16 cellular contexts compared by ENCODE assay signal in the genomic region with DNA sequence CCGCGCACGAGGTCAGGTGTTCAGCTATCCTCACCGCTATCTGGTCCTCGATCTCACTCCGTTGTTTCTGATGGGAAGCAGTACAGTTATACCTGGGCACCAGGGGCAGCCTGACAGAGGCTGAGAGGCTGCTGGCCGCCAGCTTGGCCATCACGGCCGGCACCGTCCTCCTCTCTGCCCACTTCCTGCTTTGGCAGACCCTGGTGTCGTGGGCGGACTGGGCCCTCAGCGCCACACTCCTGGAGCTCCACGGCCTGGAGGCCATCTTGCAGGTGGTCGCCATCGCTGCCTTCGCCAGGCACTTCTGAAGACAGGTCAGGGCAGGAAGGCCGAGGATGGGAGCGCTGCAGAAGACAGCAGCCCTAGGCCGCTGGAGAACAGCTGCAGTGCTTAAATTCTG. TPM values are rescaled to one million over a fixed set of nuclear protein-coding genes. Genes with fewer than 3 reads are reported as not detected.
DNase-seq lines count a peak whose midpoint lies in the region; ATAC-seq, FAIRE-seq and TF ChIP-seq lines count a peak whose summit lies in the region.
"Had no signal": no experiment of that assay in that cellular context is flagged by ENCODE, and none has a peak within 500 bp of the region (broad histone marks: within the 10 kb centered on the region; RNA-seq: fewer than 3 reads in every experiment).

No MANE protein-coding gene starts in this region.

- WGBS in IMR-90 (ENCODE audit: extremely low coverage in 2 of 2, insufficient read length in 1 of 2), 2 experiments, result 87% methylated on average over 6 of the region's 20 CpGs; no CpG with 5 or more reads in 1 of the 2 experiments
- WGBS in smooth muscle cell (ENCODE audit: low lambda C conversion rate), result 97% methylated on average over 20 of the region's 20 CpGs

- no peak for FAIRE-seq in kidney (lab: Jason Lieb, UNC)
- FAIRE-seq: G401.6, GM12891 had no signal

- H3K4me1 ChIP-seq in IMR-90 (ENCODE audit: control insufficient read depth, insufficient read depth, low read length), result peaks cover 8% of the 10 kb centered on the region; the same call in 1 of the 2 replicates
- H3K4me1 ChIP-seq in kidney (ENCODE audit: control insufficient read depth in 1 of 2, insufficient read depth in 1 of 2, low read depth in 1 of 2, low read length in 2 of 2), result no peaks in the 10 kb centered on the region
- H3K4me1 ChIP-seq in smooth muscle cell (ENCODE audit: low read depth), result no peaks in the 10 kb centered on the region
- H3K4me1 ChIP-seq: BLaER1 had no signal

- 0 out of 4 replicates have a peak overlapping the region, but pooled peaks of 1 of the 2 experiments have one; percentile 27 for H4K8ac ChIP-seq in IMR-90 (ENCODE audit: low read depth in 2 of 2, low read length in 2 of 2)

- H3K4me1 Mint-ChIP-seq in activated CD4-positive, alpha-beta T cell treated with anti-CD3 and anti-CD28 coated beads, Interleukin-2, amount 10 ng/mL, durations not matched to agents 24 days and 14 days, result peaks cover 4% of the 10 kb centered on the region
- H3K4me1 Mint-ChIP-seq: CD8-positive, alpha-beta memory T cell had no signal

- TF ChIP-seq POLR2A in IMR-90 (IDR thresholded peaks at IDR 0.05; ENCODE audit: low read depth, low read length) (no peak), erythroblast (IDR thresholded peaks at IDR 0.05; ENCODE audit: low read length) (no peak)

- no peak overlapping the region for H2BK20ac ChIP-seq in IMR-90 (ENCODE audit: low read depth, low read length)

- H3K4ac ChIP-seq in IMR-90 (ENCODE audit: low read depth, low read length), result no peak overlapping the region; the same call in 1 of the 2 replicates

- H4K91ac ChIP-seq in IMR-90 (ENCODE audit: insufficient read depth, low read depth, low read length), result peak overlapping the region; percentile 48; the same call in 1 of the 2 replicates

- dilution Hi-C loops in IMR-90 (cut with HindIII; ENCODE audit: low sequenced_read_pairs, unreplicated experiment), result no loop called here

- no peak for TF ChIP-seq RAD21 in IMR-90 (IDR thresholded peaks at IDR 0.05; ENCODE audit: low read length)

- no peak overlapping the region for H3K14ac ChIP-seq in IMR-90 (replicated peaks; ENCODE audit: low read depth, low read length)

- H3K27me3 Mint-ChIP-seq in activated CD4-positive, alpha-beta T cell treated with anti-CD3 and anti-CD28 coated beads, Interleukin-2, amount 10 ng/mL, durations not matched to agents 24 days and 14 days, result no peaks in the 10 kb centered on the region

- TF ChIP-seq CTCF in IMR-90 (conservative IDR thresholded peaks at IDR 0.05; ENCODE audit: low read depth, low read length) (no peak), RWPE1 (conservative IDR thresholded peaks at IDR 0.05; ENCODE audit: low read depth) (no peak), kidney (IDR thresholded peaks at IDR 0.05; ENCODE audit: borderline replicate concordance, extremely low read depth, insufficient read depth) (no peak), smooth muscle cell (IDR thresholded peaks at IDR 0.05; ENCODE audit: borderline replicate concordance, insufficient read depth, poor library complexity, severe bottlenecking) (no peak)

- H4K20me1 ChIP-seq in IMR-90 (ENCODE audit: insufficient read depth, low read length) (no peaks in the 10 kb centered on the region), smooth muscle cell (ENCODE audit: low read depth) (no peaks in the 10 kb centered on the region)
- H4K20me1 ChIP-seq: BLaER1 had no signal

- no peaks in the 10 kb centered on the region for H3K79me2 ChIP-seq in smooth muscle cell (ENCODE audit: low read depth)

- H3K27ac ChIP-seq in IMR-90 (ENCODE audit: insufficient read depth, low read length), result no peak overlapping the region
- peak overlapping the region; percentile 76 for H3K27ac ChIP-seq in RWPE1
- no peak overlapping the region for H3K27ac ChIP-seq in kidney (ENCODE audit: low read depth in 2 of 2, low read length in 2 of 2)
- H3K27ac ChIP-seq in smooth muscle cell (ENCODE audit: low read depth), result peak overlapping the region; percentile 81
- H3K27ac ChIP-seq: BLaER1 had no signal

- in situ Hi-C loops in IMR-90 (cut with MboI; ENCODE audit: low sequenced_read_pairs), result no loop called here

- no peaks in the 10 kb centered on the region for H3K36me3 Mint-ChIP-seq in activated CD4-positive, alpha-beta T cell treated with anti-CD3 and anti-CD28 coated beads, Interleukin-2, amount 10 ng/mL, durations not matched to agents 24 days and 14 days (ENCODE audit: low read depth)

- no peak overlapping the region for H3K18ac ChIP-seq in IMR-90 (ENCODE audit: low read depth, low read length)

- no peak overlapping the region for H3K4me3 Mint-ChIP-seq in activated CD4-positive, alpha-beta T cell treated with anti-CD3 and anti-CD28 coated beads, Interleukin-2, amount 10 ng/mL, durations not matched to agents 24 days and 14 days
- H3K4me3 Mint-ChIP-seq: CD8-positive, alpha-beta memory T cell; H9 had no signal

- H2BK120ac ChIP-seq in IMR-90 (ENCODE audit: low read depth, low read length), result no peak overlapping the region; the same call in 1 of the 2 replicates

- H3K23ac ChIP-seq in IMR-90 (ENCODE audit: low read depth, low read length), result no peak overlapping the region

- peaks cover 10% of the 10 kb centered on the region for H3K9me3 Mint-ChIP-seq in activated CD4-positive, alpha-beta T cell treated with anti-CD3 and anti-CD28 coated beads, Interleukin-2, amount 10 ng/mL, durations not matched to agents 24 days and 14 days
- H3K9me3 Mint-ChIP-seq: CD8-positive, alpha-beta memory T cell; H9 had no signal

- H3K4me2 ChIP-seq in IMR-90 (ENCODE audit: low read depth, low read length) (no peak overlapping the region), smooth muscle cell (no peak overlapping the region)
- H3K4me2 ChIP-seq: BLaER1 had no signal

- H3K36me3 ChIP-seq in IMR-90 (ENCODE audit: control insufficient read depth, insufficient read depth, low read length) (no peaks in the 10 kb centered on the region), kidney (ENCODE audit: control insufficient read depth in 1 of 2, insufficient read depth in 2 of 2, low read length in 2 of 2) (peaks cover 8 to 10% of the 10 kb centered on the region in 2 donors), smooth muscle cell (ENCODE audit: low read depth) (no peaks in the 10 kb centered on the region)

- H2BK15ac ChIP-seq in IMR-90 (ENCODE audit: low read depth, low read length), result no peak overlapping the region

- peaks cover 10% of the 10 kb centered on the region for H3K9me1 ChIP-seq in IMR-90 (ENCODE audit: insufficient read depth, low read length)

- DNase-seq in IMR-90 (no peak), RWPE1 (ENCODE audit: low spot score) (no peak), kidney (peak; percentile 66), smooth muscle cell (lab: John Stamatoyannopoulos, UW; ENCODE audit: unreplicated experiment) (no peak), DMS153 (lab: John Stamatoyannopoulos, UW) (no peak), erythroblast (lab: John Stamatoyannopoulos, UW) (no peak)
- no peak for DNase-seq in activated CD4-positive, alpha-beta T cell treated with anti-CD3 and anti-CD28 coated beads, Interleukin-2, amount 10 ng/mL, durations not matched to agents 24 days and 14 days
- DNase-seq: AML-193; CD8-positive, alpha-beta memory T cell; DMS79 treated with DMSO at 0.1 percent for 48 hours; EL; GOT3; H9 had no signal

- no peaks in the 10 kb centered on the region for H3K27me3 ChIP-seq in IMR-90 (ENCODE audit: control insufficient read depth, insufficient read depth, low read length)
- no peaks in the 10 kb centered on the region for H3K27me3 ChIP-seq in smooth muscle cell (ENCODE audit: low read depth)
- H3K27me3 ChIP-seq: BLaER1 had no signal

- CTCF ChIA-PET in IMR-90 (lab: Yijun Ruan, JAX), result no interaction called here
- CTCF ChIA-PET in RWPE1 (lab: Yijun Ruan, JAX), result interaction anchor here (0.8 kb wide), 1 partner anchor 229 kb away, joined by 4 read pairs; no protein-coding TSS in a partner anchor

- intact Hi-C loops in IMR-90 (cut with micrococcal nuclease), result no loop called here
- intact Hi-C loops in kidney (cut with DNase I), result no loop called here
- intact Hi-C loops in activated CD4-positive, alpha-beta T cell treated with anti-CD3 and anti-CD28 coated beads, Interleukin-2, amount 10 ng/mL, durations not matched to agents 24 days and 14 days (cut with micrococcal nuclease), result no loop called here

- H3K9me3 ChIP-seq in IMR-90 (ENCODE audit: control insufficient read depth, insufficient read depth, low read length), result no peaks in the 10 kb centered on the region
- H3K9me3 ChIP-seq in kidney (ENCODE audit: control insufficient read depth in 1 of 2, low read length in 2 of 2), result no peaks in the 10 kb centered on the region
- no peaks in the 10 kb centered on the region for H3K9me3 ChIP-seq in smooth muscle cell (replicated peaks; ENCODE audit: low read depth)
- H3K9me3 ChIP-seq: BLaER1 had no signal

- 0 out of 2 replicates have a peak overlapping the region, but pooled peaks have one; percentile 24 for H4K5ac ChIP-seq in IMR-90 (ENCODE audit: low read depth, low read length)

- H3K9ac ChIP-seq in IMR-90 (ENCODE audit: low read depth, low read length) (no peak overlapping the region), kidney (ENCODE audit: low read length in 2 of 2) (no peak overlapping the region), smooth muscle cell (ENCODE audit: low read depth) (no peak overlapping the region)
- H3K9ac ChIP-seq: BLaER1 had no signal

- ATAC-seq in IMR-90 (ENCODE audit: low read depth), result no peak

- peak overlapping the region; percentile 62 for H2BK5ac ChIP-seq in IMR-90 (ENCODE audit: low read depth, low read length, poor library complexity, severe bottlenecking)

- H3K79me1 ChIP-seq in IMR-90 (ENCODE audit: low read depth in 1 of 2, low read length in 2 of 2), result peaks cover 0 to 18% of the 10 kb centered on the region in 2 experiments; a peak in 3 of 4 replicates

- H2AK9ac ChIP-seq in IMR-90 (replicated peaks; ENCODE audit: low read depth, low read length, poor library complexity), result peak overlapping the region; percentile 75

- no peak overlapping the region for H3K27ac Mint-ChIP-seq in activated CD4-positive, alpha-beta T cell treated with anti-CD3 and anti-CD28 coated beads, Interleukin-2, amount 10 ng/mL, durations not matched to agents 24 days and 14 days

- H3K56ac ChIP-seq in IMR-90 (ENCODE audit: extremely low read depth, insufficient read depth, low read length), result no peak overlapping the region

- POLR2A ChIA-PET in IMR-90 (lab: Charles Lee; ENCODE audit: unreplicated experiment) (no interaction called here), RWPE1 (lab: Yijun Ruan, JAX; ENCODE audit: low non-redundant PET) (no interaction called here)

- BruUV-seq in IMR-90 (replicated peaks; lab: Mats Ljungman, UMichigan), result no TSS peak

- no peak overlapping the region for H3K4me3 ChIP-seq in IMR-90 (ENCODE audit: insufficient read depth, low read depth, low read length)
- no peak overlapping the region for H3K4me3 ChIP-seq in kidney (ENCODE audit: low read length in 2 of 2)
- no peak overlapping the region for H3K4me3 ChIP-seq in smooth muscle cell
- H3K4me3 ChIP-seq: BLaER1 had no signal

- H3F3A ChIP-seq in smooth muscle cell (ENCODE audit: low read depth), result peaks cover 3% of the 10 kb centered on the region

- H2AFZ ChIP-seq in IMR-90 (replicated peaks; ENCODE audit: low read length, poor library complexity) (peak overlapping the region; percentile 54), smooth muscle cell (ENCODE audit: low read depth) (no peak overlapping the region)

- peak overlapping the region; percentile 51 for H2AK5ac ChIP-seq in IMR-90 (ENCODE audit: low read depth, low read length)

RNA-seq across cellular contexts. Expression of a gene that starts 35.2 kb away (rescaled TPM):
- total RNA-seq in IMR-90 (2012; rRNA removed) (6.9 and 7.2 TPM in 2 replicates), kidney (31.4 TPM), smooth muscle cell (6.6 and 9.0 TPM in 2 replicates)
- polyA plus RNA-seq in IMR-90 (2012; rRNA removed) (5.6 and 6.0 TPM in 2 replicates), kidney (ENCODE audit: insufficient read depth, low read depth, low replicate concordance) (4.4 TPM), smooth muscle cell (7.2 and 13.3 TPM in 2 replicates)
- 1.7 and 2.4 TPM in 2 replicates for polyA plus RNA-seq in IMR-90 (2012; cell fraction: cytosol; rRNA removed)
- 3.7 and 6.6 TPM in 2 replicates for polyA plus RNA-seq in IMR-90 (2012; cell fraction: nucleus; rRNA removed; ENCODE audit: low replicate concordance)
- 0.26 and 0.63 TPM in 2 replicates for total RNA-seq in activated CD4-positive, alpha-beta T cell treated with anti-CD3 and anti-CD28 coated beads, Interleukin-2, amount 10 ng/mL, durations not matched to agents 24 days and 14 days
- polyA plus RNA-seq: CD8-positive, alpha-beta memory T cell had no signal

Comparison
In these comparisons a context has a peak if more than half of its experiments do, and no peak if none do; other contexts are left out.
1. H3K27ac ChIP-seq: peak in RWPE1 (single experiment) and smooth muscle cell (single experiment); none in IMR-90 (single experiment) and kidney (0 of 2).